Comparison of ENCODE assay signal across 1 cellular context in genomic region chr6:150865043-150865405, GRCh38.
TF ChIP-seq lines count a peak whose summit lies in the region.

No MANE protein-coding gene starts in this region.

TF ChIP-seq in H1, 55 proteins besides CTCF, POLR2A, EP300 and RAD21:
- TF ChIP-seq RXRA (IDR thresholded peaks at IDR 0.05; ENCODE audit: insufficient read depth, low read depth, low read length) (no peak), SIN3A (conservative IDR thresholded peaks at IDR 0.05 in 1 of 2, IDR thresholded peaks at IDR 0.05 in 1 of 2; ENCODE audit: low read depth in 1 of 2, low read length in 2 of 2) (no peak), TAF1 (IDR thresholded peaks at IDR 0.05; ENCODE audit: low read depth, low read length) (no peak), TEAD4 (IDR thresholded peaks at IDR 0.05; ENCODE audit: low read depth, low read length) (no peak)
TF ChIP-seq in H1: peak in this region for 0.
